11 cellular contexts compared by ENCODE assay signal in the genomic region with DNA sequence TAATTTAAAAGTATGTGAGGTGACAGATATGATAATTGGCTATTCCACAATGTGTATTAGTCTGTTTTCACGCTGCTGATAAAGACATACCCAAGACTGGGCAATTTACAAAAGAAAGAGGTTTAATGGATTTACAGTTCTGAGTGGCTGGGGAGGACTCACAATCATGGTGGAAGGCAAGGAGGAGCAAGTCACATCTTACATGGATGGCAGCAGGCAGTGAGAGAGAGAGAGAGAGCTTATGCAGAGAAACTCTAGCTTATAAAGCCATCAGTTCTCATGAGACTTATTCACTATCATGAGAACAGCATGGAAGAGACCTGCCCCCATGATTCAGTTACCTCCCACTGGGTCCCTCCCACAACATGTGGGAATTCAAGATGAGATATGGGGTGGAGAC. TPM values are rescaled to one million over a fixed set of nuclear protein-coding genes. Genes with fewer than 3 reads are reported as not detected.
"Had no signal": no experiment of that assay in that cellular context is flagged by ENCODE, and none has a peak within 500 bp of the region (broad histone marks: within the 10 kb centered on the region; RNA-seq: fewer than 3 reads in every experiment).

No MANE protein-coding gene starts in this region.

RNA-seq across cellular contexts. Expression of gene SEPTIN14, which starts 38.5 kb away (rescaled TPM):
- total RNA-seq: OCI-LY7, PC-3, PC-9, Peyer's patch, Right ventricle myocardium inferior, Right ventricle myocardium superior, RPMI7951, SJCRH30, SJSA1, SK-MEL-5 had no signal
- polyA plus RNA-seq: SK-N-SH had no signal
